Comparison of ENCODE assay signal across 18 cellular contexts in genomic region chr5:53397141-53397794, GRCh38.
DNase-seq lines count a peak whose midpoint lies in the region; ATAC-seq and TF ChIP-seq lines count a peak whose summit lies in the region.
"Had no signal": no experiment of that assay in that cellular context is flagged by ENCODE, and none has a peak within 500 bp of the region (broad histone marks: within the 10 kb centered on the region; RNA-seq: fewer than 3 reads in every experiment).

No MANE protein-coding gene starts in this region.

- no peak overlapping the region for H3K4me3 ChIP-seq in OCI-LY3 (ENCODE audit: low read length)
- no peak overlapping the region for H3K4me3 ChIP-seq in epithelial cell of esophagus (ENCODE audit: low read length)
- no peak overlapping the region for H3K4me3 ChIP-seq in osteoblast (ENCODE audit: insufficient read depth, low read length)
- H3K4me3 ChIP-seq: GM12878 had no signal

- DNase-seq in ELR (ENCODE audit: low read depth) (peak; percentile 40), epithelial cell of esophagus (ENCODE audit: low read depth) (peak; percentile 23), osteoblast (ENCODE audit: insufficient read length, low spot score, missing footprints) (no peak), NCI-H146 (lab: John Stamatoyannopoulos, UW) (no peak), SIG-M5 treated with dmso at 0.1 percent for 504 hours (lab: John Stamatoyannopoulos, UW; ENCODE audit: unreplicated experiment) (no peak)
- DNase-seq: CD4-positive, alpha-beta T cell; DMS79 treated with DMSO at 0.1 percent for 48 hours; GDM1; GOT3; Kasumi-1; NCI-H187 treated with DMSO at 0.1 percent for 48 hours; NCI-H446; NCI-H69; OCI-M1; T-cell had no signal

- H3K36me3 ChIP-seq in OCI-LY3 (replicated peaks; ENCODE audit: low read depth, low read length) (peaks cover 4% of the 10 kb centered on the region), osteoblast (ENCODE audit: insufficient read depth, low read length) (no peaks in the 10 kb centered on the region)

- no peak for ATAC-seq in HG03097 (IDR thresholded peaks at IDR 0.05; ENCODE audit: low FRiP score, unreplicated experiment)
- ATAC-seq: GM12878, T-cell had no signal

- H3K27ac ChIP-seq in OCI-LY3 (ENCODE audit: low read length) (no peak overlapping the region), osteoblast (ENCODE audit: low read depth, low read length) (peak overlapping the region; percentile 79)

- no peak for TF ChIP-seq CTCF in OCI-LY3 (IDR thresholded peaks at IDR 0.05; ENCODE audit: low read depth, low read length)
- no peak for TF ChIP-seq CTCF in epithelial cell of esophagus (IDR thresholded peaks at IDR 0.05; ENCODE audit: insufficient read depth, low read depth, low read length, missing control alignments)
- no peak for TF ChIP-seq CTCF in osteoblast (IDR thresholded peaks at IDR 0.05; ENCODE audit: extremely low read depth, low read depth, low read length)

- H3K4me1 ChIP-seq in OCI-LY3 (ENCODE audit: low read length) (peaks cover 4% of the 10 kb centered on the region), osteoblast (ENCODE audit: insufficient read depth, low read length) (peaks cover 31% of the 10 kb centered on the region)

- no peaks in the 10 kb centered on the region for H4K20me1 ChIP-seq in OCI-LY3 (ENCODE audit: insufficient read depth, low read length)
- no peaks in the 10 kb centered on the region for H4K20me1 ChIP-seq in osteoblast (ENCODE audit: insufficient read depth, low read length)

- no peak overlapping the region for H3K9ac ChIP-seq in OCI-LY3 (ENCODE audit: low read length)

- H3K4me2 ChIP-seq in OCI-LY3 (ENCODE audit: low read length) (no peak overlapping the region), osteoblast (ENCODE audit: insufficient read depth, low read length) (no peak overlapping the region)

- H3K79me2 ChIP-seq in OCI-LY3 (ENCODE audit: low read length) (no peaks in the 10 kb centered on the region), osteoblast (ENCODE audit: insufficient read depth, low read length) (no peaks in the 10 kb centered on the region)

- no peaks in the 10 kb centered on the region for H3K27me3 ChIP-seq in OCI-LY3 (ENCODE audit: low read depth, low read length)
- no peaks in the 10 kb centered on the region for H3K27me3 ChIP-seq in osteoblast (ENCODE audit: insufficient read depth, low read length)

- H3K9me3 ChIP-seq in OCI-LY3 (ENCODE audit: insufficient read depth, low read length) (peaks cover 7% of the 10 kb centered on the region; the same call in 1 of the 2 replicates), osteoblast (ENCODE audit: low read depth, low read length) (no peaks in the 10 kb centered on the region)

- H2AFZ ChIP-seq in OCI-LY3 (ENCODE audit: low read depth, low read length) (0 out of 2 replicates have a peak overlapping the region, but pooled peaks have one; percentile 30), osteoblast (ENCODE audit: low read length) (peak overlapping the region; percentile 56)

Comparison
In these comparisons a context has a peak if more than half of its experiments do, and no peak if none do; other contexts are left out.
1. DNase-seq: peak in ELR (single experiment) and epithelial cell of esophagus (single experiment); none in osteoblast (single experiment), NCI-H146 (single experiment) and SIG-M5 treated with dmso at 0.1 percent for 504 hours (single experiment).